In the genomic region with DNA sequence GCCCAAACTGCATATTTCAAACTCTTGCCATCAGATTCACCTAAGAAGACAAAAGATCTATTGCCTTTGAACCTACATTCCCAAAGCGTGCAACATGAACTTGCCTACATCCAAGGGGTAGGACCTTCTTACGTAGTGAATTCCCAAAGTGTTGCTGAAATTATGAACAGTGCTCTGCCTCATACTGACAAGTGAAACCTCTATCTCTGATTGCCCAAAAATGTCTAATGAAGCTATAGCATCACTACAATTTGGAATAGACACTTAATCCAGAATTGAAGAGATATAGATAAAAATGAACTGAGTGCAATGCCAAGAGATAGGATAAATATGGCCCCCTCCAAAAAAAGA, we compare ENCODE assay signal across 1 cellular context.
TF ChIP-seq lines count a peak whose summit lies in the region.

No MANE protein-coding gene starts in this region.

TF ChIP-seq in GM23338, 12 proteins besides CTCF, POLR2A, EP300 and RAD21 (continued from another document):
- TF ChIP-seq, protein P1, sequence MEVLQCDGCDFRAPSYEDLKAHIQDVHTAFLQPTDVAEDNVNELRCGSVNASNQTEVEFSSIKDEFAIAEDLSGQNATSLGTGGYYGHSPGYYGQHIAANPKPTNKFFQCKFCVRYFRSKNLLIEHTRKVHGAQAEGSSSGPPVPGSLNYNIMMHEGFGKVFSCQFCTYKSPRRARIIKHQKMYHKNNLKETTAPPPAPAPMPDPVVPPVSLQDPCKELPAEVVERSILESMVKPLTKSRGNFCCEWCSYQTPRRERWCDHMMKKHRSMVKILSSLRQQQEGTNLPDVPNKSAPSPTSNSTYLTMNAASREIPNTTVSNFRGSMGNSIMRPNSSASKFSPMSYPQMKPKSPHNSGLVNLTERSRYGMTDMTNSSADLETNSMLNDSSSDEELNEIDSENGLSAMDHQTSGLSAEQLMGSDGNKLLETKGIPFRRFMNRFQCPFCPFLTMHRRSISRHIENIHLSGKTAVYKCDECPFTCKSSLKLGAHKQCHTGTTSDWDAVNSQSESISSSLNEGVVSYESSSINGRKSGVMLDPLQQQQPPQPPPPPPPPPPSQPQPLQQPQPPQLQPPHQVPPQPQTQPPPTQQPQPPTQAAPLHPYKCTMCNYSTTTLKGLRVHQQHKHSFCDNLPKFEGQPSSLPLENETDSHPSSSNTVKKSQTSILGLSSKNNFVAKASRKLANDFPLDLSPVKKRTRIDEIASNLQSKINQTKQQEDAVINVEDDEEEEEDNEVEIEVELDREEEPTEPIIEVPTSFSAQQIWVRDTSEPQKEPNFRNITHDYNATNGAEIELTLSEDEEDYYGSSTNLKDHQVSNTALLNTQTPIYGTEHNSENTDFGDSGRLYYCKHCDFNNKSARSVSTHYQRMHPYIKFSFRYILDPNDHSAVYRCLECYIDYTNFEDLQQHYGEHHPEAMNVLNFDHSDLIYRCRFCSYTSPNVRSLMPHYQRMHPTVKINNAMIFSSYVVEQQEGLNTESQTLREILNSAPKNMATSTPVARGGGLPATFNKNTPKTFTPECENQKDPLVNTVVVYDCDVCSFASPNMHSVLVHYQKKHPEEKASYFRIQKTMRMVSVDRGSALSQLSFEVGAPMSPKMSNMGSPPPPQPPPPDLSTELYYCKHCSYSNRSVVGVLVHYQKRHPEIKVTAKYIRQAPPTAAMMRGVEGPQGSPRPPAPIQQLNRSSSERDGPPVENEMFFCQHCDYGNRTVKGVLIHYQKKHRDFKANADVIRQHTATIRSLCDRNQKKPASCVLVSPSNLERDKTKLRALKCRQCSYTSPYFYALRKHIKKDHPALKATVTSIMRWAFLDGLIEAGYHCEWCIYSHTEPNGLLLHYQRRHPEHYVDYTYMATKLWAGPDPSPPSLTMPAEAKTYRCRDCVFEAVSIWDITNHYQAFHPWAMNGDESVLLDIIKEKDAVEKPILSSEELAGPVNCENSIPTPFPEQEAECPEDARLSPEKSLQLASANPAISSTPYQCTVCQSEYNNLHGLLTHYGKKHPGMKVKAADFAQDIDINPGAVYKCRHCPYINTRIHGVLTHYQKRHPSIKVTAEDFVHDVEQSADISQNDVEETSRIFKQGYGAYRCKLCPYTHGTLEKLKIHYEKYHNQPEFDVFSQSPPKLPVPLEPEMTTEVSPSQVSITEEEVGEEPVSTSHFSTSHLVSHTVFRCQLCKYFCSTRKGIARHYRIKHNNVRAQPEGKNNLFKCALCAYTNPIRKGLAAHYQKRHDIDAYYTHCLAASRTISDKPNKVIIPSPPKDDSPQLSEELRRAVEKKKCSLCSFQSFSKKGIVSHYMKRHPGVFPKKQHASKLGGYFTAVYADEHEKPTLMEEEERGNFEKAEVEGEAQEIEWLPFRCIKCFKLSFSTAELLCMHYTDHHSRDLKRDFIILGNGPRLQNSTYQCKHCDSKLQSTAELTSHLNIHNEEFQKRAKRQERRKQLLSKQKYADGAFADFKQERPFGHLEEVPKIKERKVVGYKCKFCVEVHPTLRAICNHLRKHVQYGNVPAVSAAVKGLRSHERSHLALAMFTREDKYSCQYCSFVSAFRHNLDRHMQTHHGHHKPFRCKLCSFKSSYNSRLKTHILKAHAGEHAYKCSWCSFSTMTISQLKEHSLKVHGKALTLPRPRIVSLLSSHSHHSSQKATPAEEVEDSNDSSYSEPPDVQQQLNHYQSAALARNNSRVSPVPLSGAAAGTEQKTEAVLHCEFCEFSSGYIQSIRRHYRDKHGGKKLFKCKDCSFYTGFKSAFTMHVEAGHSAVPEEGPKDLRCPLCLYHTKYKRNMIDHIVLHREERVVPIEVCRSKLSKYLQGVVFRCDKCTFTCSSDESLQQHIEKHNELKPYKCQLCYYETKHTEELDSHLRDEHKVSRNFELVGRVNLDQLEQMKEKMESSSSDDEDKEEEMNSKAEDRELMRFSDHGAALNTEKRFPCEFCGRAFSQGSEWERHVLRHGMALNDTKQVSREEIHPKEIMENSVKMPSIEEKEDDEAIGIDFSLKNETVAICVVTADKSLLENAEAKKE (CRISPR knock-in tag; IDR thresholded peaks at IDR 0.05), result no peak
- TF ChIP-seq EZH2 (IDR thresholded peaks at IDR 0.05; ENCODE audit: low read depth, unreplicated experiment) (no peak), REST (IDR thresholded peaks at IDR 0.05; ENCODE audit: unreplicated experiment) (no peak), ZNF331 (CRISPR knock-in tag; IDR thresholded peaks at IDR 0.05; ENCODE audit: low read depth) (no peak)
